Comparison of ENCODE assay signal across 25 cellular contexts in genomic region chr13:95505265-95505664, GRCh38. TPM values are rescaled to one million over a fixed set of nuclear protein-coding genes. Genes with fewer than 3 reads are reported as not detected.
DNase-seq lines count a peak whose midpoint lies in the region; ATAC-seq and TF ChIP-seq lines count a peak whose summit lies in the region.
"Had no signal": no experiment of that assay in that cellular context is flagged by ENCODE, and none has a peak within 500 bp of the region (broad histone marks: within the 10 kb centered on the region; RNA-seq: fewer than 3 reads in every experiment).

No MANE protein-coding gene starts in this region.

- H3K9ac ChIP-seq in HUES64 (ENCODE audit: low read depth, low read length) (no peak overlapping the region; the same call in 1 of the 2 replicates), neuronal stem cell (ENCODE audit: low read depth, low read length, poor library complexity) (no peak overlapping the region)

- H2BK5ac ChIP-seq in neuronal stem cell (ENCODE audit: low read length), result no peak overlapping the region

- no peak overlapping the region for H3K14ac ChIP-seq in neuronal stem cell (ENCODE audit: low read length)

- no peaks in the 10 kb centered on the region for H3K27me3 ChIP-seq in HUES64 (ENCODE audit: insufficient read depth, low read length)
- H3K27me3 ChIP-seq in RWPE2 (ENCODE audit: insufficient read depth, poor library complexity, severe bottlenecking), result no peaks in the 10 kb centered on the region
- H3K27me3 ChIP-seq in heart right ventricle, result no peaks in the 10 kb centered on the region
- H3K27me3 ChIP-seq in neuronal stem cell (ENCODE audit: control insufficient read depth in 3 of 3, insufficient read depth in 3 of 3, low read depth in 1 of 3, low read length in 3 of 3), result peaks cover 0 to 5% (median 0%) of the 10 kb centered on the region in 3 experiments
- H3K27me3 ChIP-seq: MG63, tibial artery had no signal

- 0 out of 2 replicates have a peak, but pooled peaks cover 3% of the 10 kb centered on the region for H3K9me3 ChIP-seq in HUES64 (ENCODE audit: insufficient read depth, low read depth, low read length)
- H3K9me3 ChIP-seq in RWPE2 (ENCODE audit: severe bottlenecking), result no peaks in the 10 kb centered on the region
- H3K9me3 ChIP-seq in heart right ventricle, result peaks cover 0 to 15% (median 0%) of the 10 kb centered on the region in 11 donors
- no peaks in the 10 kb centered on the region for H3K9me3 ChIP-seq in neuronal stem cell (replicated peaks in 1 of 2; ENCODE audit: control insufficient read depth in 2 of 2, insufficient read depth in 1 of 2, low read depth in 1 of 2, low read length in 2 of 2)

- no peak overlapping the region for H3K4me2 ChIP-seq in neuronal stem cell (ENCODE audit: insufficient read depth, low read length, poor library complexity, severe bottlenecking)

- no peak overlapping the region for H4K91ac ChIP-seq in neuronal stem cell (ENCODE audit: low read depth, low read length, poor library complexity)

- no peak overlapping the region for H4K8ac ChIP-seq in neuronal stem cell (ENCODE audit: low read depth, low read length)

- H3K27ac ChIP-seq in HUES64 (ENCODE audit: low read depth, low read length) (peak overlapping the region; percentile 33; the same call in 1 of the 2 replicates), RWPE2 (ENCODE audit: poor library complexity, severe bottlenecking) (no peak overlapping the region), heart right ventricle (no peak overlapping the region), neuronal stem cell (replicated peaks; ENCODE audit: low read length) (peak overlapping the region; percentile 40)
- H3K27ac ChIP-seq: tibial artery, VCaP had no signal

- ATAC-seq in RWPE2 (ENCODE audit: low read depth) (peak; percentile 53; the same call in 1 of the 3 replicates), heart right ventricle (peak in 5 of 8 donors; percentile 14 to 68 (median 52)), HG03457 (IDR thresholded peaks at IDR 0.05; ENCODE audit: unreplicated experiment) (no peak)
- ATAC-seq: activated naive CD8-positive, alpha-beta T cell treated with anti-CD3 and anti-CD28 coated beads, Interleukin-2, amount 50 U/mL, for 24 hours had no signal

- no peak overlapping the region for H2AK5ac ChIP-seq in neuronal stem cell (ENCODE audit: low read depth, low read length)

- no peak overlapping the region for H3K4me3 ChIP-seq in HUES64 (ENCODE audit: low read length)
- H3K4me3 ChIP-seq in RWPE2 (ENCODE audit: severe bottlenecking), result no peak overlapping the region
- no peak overlapping the region for H3K4me3 ChIP-seq in heart right ventricle
- H3K4me3 ChIP-seq in neuronal stem cell (ENCODE audit: low read length in 2 of 2), result no peak overlapping the region
- H3K4me3 ChIP-seq: MG63, tibial artery had no signal

- no peaks in the 10 kb centered on the region for H3K79me1 ChIP-seq in neuronal stem cell (ENCODE audit: low read depth, low read length)

- no peak overlapping the region for H2BK12ac ChIP-seq in neuronal stem cell (ENCODE audit: low read length)

- TF ChIP-seq CTCF in RWPE2 (IDR thresholded peaks at IDR 0.05; ENCODE audit: poor library complexity, severe bottlenecking), result no peak
- no peak for TF ChIP-seq CTCF in heart right ventricle (IDR thresholded peaks at IDR 0.05)

- 51% methylated on average over 3 of the region's 3 CpGs for WGBS in HUES64
- WGBS in heart right ventricle, 2 donors, result 23 to 25% methylated on average over 3 of the region's 3 CpGs
- no CpG with 5 or more reads among the region's 3 CpGs for WGBS in neuronal stem cell (ENCODE audit: extremely low coverage in 2 of 2, insufficient read length in 2 of 2, insufficient replicate concordance in 1 of 2), 2 donors

- no peak overlapping the region for H3K4ac ChIP-seq in neuronal stem cell (ENCODE audit: low read length)

- H2AFZ ChIP-seq in neuronal stem cell (ENCODE audit: low read length), result no peak overlapping the region

- H3K36me3 ChIP-seq in HUES64 (ENCODE audit: insufficient read depth, low read length), result no peaks in the 10 kb centered on the region
- no peaks in the 10 kb centered on the region for H3K36me3 ChIP-seq in RWPE2 (ENCODE audit: low read depth)
- H3K36me3 ChIP-seq in heart right ventricle, result no peaks in the 10 kb centered on the region
- no peaks in the 10 kb centered on the region for H3K36me3 ChIP-seq in neuronal stem cell (replicated peaks in 1 of 2; ENCODE audit: control insufficient read depth in 2 of 2, insufficient read depth in 2 of 2, low read length in 2 of 2)
- H3K36me3 ChIP-seq: MG63, tibial artery had no signal

- intact Hi-C loops in heart right ventricle (cut with DNase I), result no loop called here

- DNase-seq in RWPE2 (ENCODE audit: low spot score) (no peak), heart right ventricle (peak in 1 of 2 donors; percentile 19), neuronal stem cell (ENCODE audit: low spot score) (no peak), T-helper 1 cell (no peak)
- no peak for DNase-seq in activated CD4-positive, alpha-beta T cell treated with anti-CD3 and anti-CD28 coated beads, Interleukin-2, amount 50 U/mL, for 48 hours
- no peak for DNase-seq in effector CD8-positive, alpha-beta T cell (lab: John Stamatoyannopoulos, UW)
- DNase-seq: activated CD4-positive, alpha-beta T cell treated with anti-CD3 and anti-CD28 coated beads, Interleukin-2, amount 50 U/mL, for 4 hours; activated effector memory CD4-positive, alpha-beta T cell treated with Interleukin-2 at 50 U/mL for 16 hours; activated naive CD8-positive, alpha-beta T cell treated with anti-CD3 and anti-CD28 coated beads, Interleukin-2, amount 50 U/mL, for 24 hours; cortex of kidney; EL; glutamatergic neuron; MG63; NCI-H1436 treated with DMSO at 0.1 percent for 48 hours; NCI-H69; SHP77 treated with DMSO at 0.1 percent for 48 hours; stimulated activated CD4-positive, alpha-beta T cell treated with anti-CD3 and anti-CD28 coated beads, Interleukin-4, amount 100 ng/mL, for 1 hour; stimulated activated naive CD4-positive, alpha-beta T cell treated with Interleukin-2 at 50 U/mL for 16 hours; tibial artery had no signal

- peaks cover 20% of the 10 kb centered on the region; the same call in 1 of the 2 replicates for H3K4me1 ChIP-seq in HUES64 (ENCODE audit: insufficient read depth, low read length)
- peaks cover 9% of the 10 kb centered on the region for H3K4me1 ChIP-seq in RWPE2 (ENCODE audit: insufficient read depth, poor library complexity, severe bottlenecking)
- peaks cover 0 to 11% (median 4%) of the 10 kb centered on the region in 9 donors for H3K4me1 ChIP-seq in heart right ventricle
- H3K4me1 ChIP-seq in neuronal stem cell (ENCODE audit: control insufficient read depth in 2 of 2, insufficient read depth in 1 of 2, low read depth in 1 of 2, low read length in 2 of 2), result peaks cover 0 to 4% of the 10 kb centered on the region in 2 donors
- H3K4me1 ChIP-seq: tibial artery had no signal

- no peak overlapping the region for H2BK15ac ChIP-seq in neuronal stem cell (ENCODE audit: low read length)

- no peak overlapping the region for H2BK120ac ChIP-seq in neuronal stem cell (ENCODE audit: low read depth, low read length)

- no peak overlapping the region for H3K23ac ChIP-seq in neuronal stem cell (ENCODE audit: low read depth, low read length, poor library complexity)

- no peak overlapping the region for H3K18ac ChIP-seq in neuronal stem cell (ENCODE audit: low read length)

RNA-seq across cellular contexts. Expression of gene CLDN10, which starts 47.3 kb away (rescaled TPM):
- polyA plus RNA-seq in HUES64 (2013, experiment 1 of 2), result 16.5 TPM
- polyA plus RNA-seq in HUES64 (2013, experiment 2 of 2), result 15.8 TPM
- total RNA-seq in heart right ventricle, result under 1 TPM in 6 of 10 donors, not detected in 4; 0.21 to 0.72 (median 0.28) TPM
- under 1 TPM; 0.22 to 0.58 TPM for polyA plus RNA-seq in heart right ventricle
- polyA plus RNA-seq in neuronal stem cell (2013, experiment 1 of 2), result 47.8 TPM
- polyA plus RNA-seq in neuronal stem cell (2013, experiment 2 of 2), result 46.6 TPM
- total RNA-seq: H4; T-helper 1 cell treated with Interleukin-12 subunit alpha and Interleukin-12 subunit beta and Interleukin-4 antibody, amounts not matched to agents 30 ng/mL and 1 ng/mL, for 36 hours had no signal
- polyA plus RNA-seq: IgD-negative memory B cell had no signal

Comparison
In these comparisons a context has a peak if more than half of its experiments do, and no peak if none do; other contexts are left out.
1. H3K27ac ChIP-seq: peak in HUES64 (single experiment) and neuronal stem cell (single experiment); none in RWPE2 (single experiment) and heart right ventricle (0 of 10).